In the genomic region with DNA sequence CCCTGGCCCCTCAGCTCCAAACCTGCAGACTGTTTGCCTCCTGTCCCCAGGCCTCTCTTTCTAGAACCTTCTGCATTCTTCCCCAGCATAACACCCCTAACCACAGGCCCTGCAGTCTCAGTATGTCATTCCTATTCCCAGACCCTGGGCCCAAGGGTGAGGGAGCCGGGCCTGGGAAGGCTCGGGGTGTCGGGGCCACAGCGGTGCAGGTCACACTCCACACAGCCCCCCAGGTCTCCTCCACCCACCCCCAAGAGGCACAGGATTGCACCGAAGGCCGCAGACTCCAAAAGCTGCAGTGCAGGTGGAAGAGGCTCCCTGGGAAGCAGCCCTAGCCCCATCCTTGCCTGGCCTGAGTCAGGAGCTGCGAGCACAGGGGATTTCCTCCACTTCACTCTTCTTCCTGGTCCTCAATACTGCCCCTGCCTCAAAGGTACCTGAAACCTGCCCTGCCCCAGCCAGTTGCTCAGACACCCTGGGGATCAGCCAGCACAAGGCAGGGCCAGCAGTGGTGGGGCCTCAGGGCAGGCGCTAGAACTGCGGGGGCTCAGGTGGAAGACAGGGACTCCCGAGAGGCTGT, we compare ENCODE assay signal across 14 cellular contexts. TPM values are rescaled to one million over a fixed set of nuclear protein-coding genes. Genes with fewer than 3 reads are reported as not detected.
DNase-seq lines count a peak whose midpoint lies in the region; ATAC-seq and TF ChIP-seq lines count a peak whose summit lies in the region.
"Had no signal": no experiment of that assay in that cellular context is flagged by ENCODE, and none has a peak within 500 bp of the region (broad histone marks: within the 10 kb centered on the region; RNA-seq: fewer than 3 reads in every experiment).

No MANE protein-coding gene starts in this region.

- peak overlapping the region; percentile 57; the same call in 1 of the 2 replicates for H3K4me3 ChIP-seq in PC-9
- peak overlapping the region; percentile 44 for H3K4me3 ChIP-seq in esophagus (ENCODE audit: low read depth in 1 of 2, low read length in 2 of 2)
- H3K4me3 ChIP-seq: Peyer's patch had no signal

- H3K27me3 ChIP-seq in PC-9 (ENCODE audit: insufficient read depth, low read depth) (no peaks in the 10 kb centered on the region), esophagus (ENCODE audit: control insufficient read depth in 1 of 2, insufficient read depth in 2 of 2, low read length in 2 of 2) (no peaks in the 10 kb centered on the region)
- H3K27me3 ChIP-seq: Peyer's patch had no signal

- H3K9me3 ChIP-seq in PC-9 (ENCODE audit: insufficient read depth, low read depth) (no peaks in the 10 kb centered on the region), esophagus (ENCODE audit: control insufficient read depth in 2 of 2, insufficient read depth in 1 of 2, low read depth in 1 of 2, low read length in 1 of 2) (no peaks in the 10 kb centered on the region)
- H3K9me3 ChIP-seq: Peyer's patch had no signal

- H3K27ac ChIP-seq in PC-9 (peak overlapping the region; percentile 56), esophagus (ENCODE audit: low read depth in 2 of 2, low read length in 1 of 2) (peak overlapping the region; percentile 87 to 97)

- H3K36me3 ChIP-seq in PC-9 (ENCODE audit: low read depth) = 0 out of 2 replicates have a peak, but pooled peaks cover 7% of the 10 kb centered on the region
- H3K36me3 ChIP-seq in esophagus (ENCODE audit: control insufficient read depth in 2 of 2, insufficient read depth in 2 of 2, low read length in 1 of 2) = peaks cover 7 to 48% of the 10 kb centered on the region in 2 donors

- no peak for DNase-seq in activated T-cell treated with anti-CD3 and anti-CD28 coated beads, Interleukin-2, amount 50 U/mL, for 24 hours
- DNase-seq in activated T-cell treated with anti-CD3 and anti-CD28 coated beads, Interleukin-2, amount 50 U/mL, for 1 hour = no peak
- peak; percentile 44 to 55 for DNase-seq in PC-9
- DNase-seq in stimulated activated effector memory CD8-positive, alpha-beta T cell treated with anti-CD3 and anti-CD28 coated beads, Interleukin-12 subunit alpha, Interleukin-12 subunit beta, amount 100 ng/mL, for 72 hours (ENCODE audit: low spot score in 2 of 2) = no peak
- no peak for DNase-seq in NOMO-1 treated with dmso at 0.1 percent for 144 hours (lab: John Stamatoyannopoulos, UW; ENCODE audit: unreplicated experiment)
- DNase-seq in NCI-H510A (lab: John Stamatoyannopoulos, UW) = no peak
- DNase-seq: DMS79; NCI-H1436 treated with DMSO at 0.1 percent for 48 hours; stimulated activated CD4-positive, alpha-beta T cell treated with anti-CD3 and anti-CD28 coated beads, Interleukin-4, amount 100 ng/mL, for 4 hours had no signal

- peaks cover 28% of the 10 kb centered on the region; the same call in 1 of the 2 replicates for H3F3A ChIP-seq in PC-9 (ENCODE audit: insufficient read depth, low read depth)

- H3K36me3 Mint-ChIP-seq in activated T-cell treated with anti-CD3 and anti-CD28 coated beads, Interleukin-2, amount 50 U/mL, for 24 hours (ENCODE audit: low read depth) = peaks cover 48% of the 10 kb centered on the region
- H3K36me3 Mint-ChIP-seq in stimulated activated effector memory CD8-positive, alpha-beta T cell treated with anti-CD3 and anti-CD28 coated beads, Interleukin-12 subunit alpha, Interleukin-12 subunit beta, amount 100 ng/mL, for 72 hours = peaks cover 42% of the 10 kb centered on the region
- H3K36me3 Mint-ChIP-seq: natural killer cell treated with Interleukin-12 subunit alpha and Interleukin-12 subunit beta and Interleukin-15 and Interleukin-18, amount 100 ng/mL, for 72 hours had no signal

- H3K4me1 ChIP-seq in PC-9 (replicated peaks; ENCODE audit: insufficient read depth) = peaks cover 60% of the 10 kb centered on the region
- peaks cover 0 to 31% of the 10 kb centered on the region in 2 donors for H3K4me1 ChIP-seq in esophagus (ENCODE audit: control insufficient read depth in 2 of 2, insufficient read depth in 2 of 2, low read length in 1 of 2)

- no peak for ATAC-seq in stimulated activated effector memory CD8-positive, alpha-beta T cell treated with anti-CD3 and anti-CD28 coated beads, Interleukin-12 subunit alpha, Interleukin-12 subunit beta, amount 100 ng/mL, for 72 hours
- ATAC-seq in GM19395 (IDR thresholded peaks at IDR 0.05; ENCODE audit: unreplicated experiment) = no peak

- no peaks in the 10 kb centered on the region for H3K9me2 ChIP-seq in PC-9 (ENCODE audit: insufficient read depth)

- peak overlapping the region; percentile 79 for H3K4me2 ChIP-seq in PC-9

- BruUV-seq in PC-9 (replicated peaks; lab: Mats Ljungman, UMichigan) = TSS peak; percentile 83

- no peaks in the 10 kb centered on the region for H4K20me1 ChIP-seq in PC-9 (ENCODE audit: insufficient read depth)

- H3K27ac Mint-ChIP-seq in activated T-cell treated with anti-CD3 and anti-CD28 coated beads, Interleukin-2, amount 50 U/mL, for 24 hours = peak overlapping the region; percentile 37
- H3K27ac Mint-ChIP-seq in stimulated activated effector memory CD8-positive, alpha-beta T cell treated with anti-CD3 and anti-CD28 coated beads, Interleukin-12 subunit alpha, Interleukin-12 subunit beta, amount 100 ng/mL, for 72 hours = peak overlapping the region; percentile 83
- H3K27ac Mint-ChIP-seq: natural killer cell treated with Interleukin-12 subunit alpha and Interleukin-12 subunit beta and Interleukin-15 and Interleukin-18, amount 100 ng/mL, for 72 hours had no signal

- POLR2A ChIA-PET in PC-9 (lab: Charles Lee; ENCODE audit: unreplicated experiment) = interaction anchor here (0.5 to 0.7 kb wide), 6 partner anchors 13 to 545 kb away, joined by 3 to 8 read pairs (median 4); no protein-coding TSS in a partner anchor

- H3K9me3 Mint-ChIP-seq in activated T-cell treated with anti-CD3 and anti-CD28 coated beads, Interleukin-2, amount 50 U/mL, for 24 hours = no peaks in the 10 kb centered on the region
- no peaks in the 10 kb centered on the region for H3K9me3 Mint-ChIP-seq in stimulated activated effector memory CD8-positive, alpha-beta T cell treated with anti-CD3 and anti-CD28 coated beads, Interleukin-12 subunit alpha, Interleukin-12 subunit beta, amount 100 ng/mL, for 72 hours
- H3K9me3 Mint-ChIP-seq: CD4-positive, alpha-beta memory T cell; natural killer cell treated with Interleukin-12 subunit alpha and Interleukin-12 subunit beta and Interleukin-15 and Interleukin-18, amount 100 ng/mL, for 72 hours had no signal

- CTCF ChIA-PET in PC-9 (lab: Charles Lee) = interaction anchor here (0.6 to 2.2 kb wide), 5 partner anchors 14 to 156 kb away, joined by 3 to 19 read pairs (median 5); a partner anchor contains a TSS

- intact Hi-C loops in PC-9 (cut with micrococcal nuclease; ENCODE audit: unreplicated experiment) = no loop called here

- no peak overlapping the region for H2AFZ ChIP-seq in PC-9

- H3K27me3 Mint-ChIP-seq in activated T-cell treated with anti-CD3 and anti-CD28 coated beads, Interleukin-2, amount 50 U/mL, for 24 hours = no peaks in the 10 kb centered on the region
- H3K27me3 Mint-ChIP-seq: CD4-positive, alpha-beta memory T cell; natural killer cell treated with Interleukin-12 subunit alpha and Interleukin-12 subunit beta and Interleukin-15 and Interleukin-18, amount 100 ng/mL, for 72 hours had no signal

- no peak overlapping the region for H3K4me3 Mint-ChIP-seq in activated T-cell treated with anti-CD3 and anti-CD28 coated beads, Interleukin-2, amount 50 U/mL, for 24 hours
- no peak overlapping the region for H3K4me3 Mint-ChIP-seq in stimulated activated effector memory CD8-positive, alpha-beta T cell treated with anti-CD3 and anti-CD28 coated beads, Interleukin-12 subunit alpha, Interleukin-12 subunit beta, amount 100 ng/mL, for 72 hours
- H3K4me3 Mint-ChIP-seq: natural killer cell treated with Interleukin-12 subunit alpha and Interleukin-12 subunit beta and Interleukin-15 and Interleukin-18, amount 100 ng/mL, for 72 hours had no signal

- H3K4me1 Mint-ChIP-seq in activated T-cell treated with anti-CD3 and anti-CD28 coated beads, Interleukin-2, amount 50 U/mL, for 24 hours (ENCODE audit: low read depth) = peaks cover 2% of the 10 kb centered on the region
- H3K4me1 Mint-ChIP-seq in stimulated activated effector memory CD8-positive, alpha-beta T cell treated with anti-CD3 and anti-CD28 coated beads, Interleukin-12 subunit alpha, Interleukin-12 subunit beta, amount 100 ng/mL, for 72 hours = peaks cover 13% of the 10 kb centered on the region

- H3K79me2 ChIP-seq in PC-9 (ENCODE audit: low read depth) = peaks cover 44% of the 10 kb centered on the region

- WGBS in esophagus, 2 donors = 77 to 78% methylated on average over 10 of the region's 10 CpGs

- TF ChIP-seq CTCF in PC-9 (conservative IDR thresholded peaks at IDR 0.05) = no peak

RNA-seq across cellular contexts. Expression of a gene that starts 31.1 kb away (rescaled TPM):
- 118 and 125 TPM in 2 replicates for total RNA-seq in PC-9 (2021)
- 10 to 100 TPM; 38.8 to 87.5 TPM for polyA plus RNA-seq in esophagus

Comparison
In these comparisons a context has a peak if more than half of its experiments do, and no peak if none do; other contexts are left out.
1. DNase-seq: peak in PC-9 (2 of 2); none in activated T-cell treated with anti-CD3 and anti-CD28 coated beads, Interleukin-2, amount 50 U/mL, for 24 hours (single experiment), activated T-cell treated with anti-CD3 and anti-CD28 coated beads, Interleukin-2, amount 50 U/mL, for 1 hour (single experiment), stimulated activated effector memory CD8-positive, alpha-beta T cell treated with anti-CD3 and anti-CD28 coated beads, Interleukin-12 subunit alpha, Interleukin-12 subunit beta, amount 100 ng/mL, for 72 hours (0 of 2), NOMO-1 treated with dmso at 0.1 percent for 144 hours (single experiment) and NCI-H510A (single experiment).